18 cellular contexts compared by ENCODE assay signal in genomic region chr15:44101286-44101685, GRCh38.
DNase-seq lines count a peak whose midpoint lies in the region; FAIRE-seq and TF ChIP-seq lines count a peak whose summit lies in the region.
"Had no signal": no experiment of that assay in that cellular context is flagged by ENCODE, and none has a peak within 500 bp of the region (broad histone marks: within the 10 kb centered on the region; RNA-seq: fewer than 3 reads in every experiment).

No MANE protein-coding gene starts in this region.

- no peaks in the 10 kb centered on the region for H3K36me3 ChIP-seq in bronchial epithelial cell (ENCODE audit: control insufficient read depth, insufficient read depth, low read length)
- H3K36me3 ChIP-seq: left ventricle myocardium inferior, transverse colon had no signal

- peak; percentile 5 for DNase-seq in DMS 273 (lab: John Stamatoyannopoulos, UW; ENCODE audit: unreplicated experiment)
- DNase-seq in DMS 273 treated with DMSO at 0.1 percent for 48 hours (lab: John Stamatoyannopoulos, UW), result no peak
- DNase-seq in bronchial epithelial cell (ENCODE audit: low read depth), result peak; percentile 22
- peak; percentile 8 for DNase-seq in glomerular visceral epithelial cell (ENCODE audit: extremely low spot score)
- no peak for DNase-seq in stimulated activated naive CD4-positive, alpha-beta T cell treated with Interleukin-2 at 50 U/mL for 16 hours (lab: John Stamatoyannopoulos, UW)
- no peak for DNase-seq in ureter (ENCODE audit: low spot score)
- DNase-seq in stimulated activated CD4-positive, alpha-beta T cell treated with anti-CD3 and anti-CD28 coated beads, Interleukin-15, amount 100 ng/mL, for 24 hours, result no peak
- DNase-seq: activated T-cell treated with anti-CD3 and anti-CD28 coated beads, Interleukin-2, amount 50 U/mL, for 72 hours; left ventricle myocardium inferior; NCI-H1417; NCI-H510A; Right ventricle myocardium superior; small intestine; stimulated activated CD4-positive, alpha-beta T cell treated with anti-CD3 and anti-CD28 coated beads, Interleukin-2, amount 100 ng/mL, for 48 hours; transverse colon had no signal

- H3K4me3 ChIP-seq in bronchial epithelial cell (ENCODE audit: low read depth, low read length), result no peak overlapping the region
- H3K4me3 ChIP-seq: left ventricle myocardium inferior, transverse colon had no signal

- no peak for TF ChIP-seq CTCF in bronchial epithelial cell (IDR thresholded peaks at IDR 0.05; ENCODE audit: insufficient read depth, low read length, severe bottlenecking)

- H3K27ac ChIP-seq in temporal lobe (ENCODE audit: low read depth, low read length), result peak overlapping the region; percentile 95
- H3K27ac ChIP-seq: 22Rv1, transverse colon had no signal

- no peak for FAIRE-seq in bronchial epithelial cell (lab: Jason Lieb, UNC)
- FAIRE-seq: small intestine, TTC549 had no signal

- H3K27me3 ChIP-seq in bronchial epithelial cell (ENCODE audit: control insufficient read depth, insufficient read depth, low read length), result no peaks in the 10 kb centered on the region
- H3K27me3 ChIP-seq: transverse colon had no signal

Comparison
In these comparisons a context has a peak if more than half of its experiments do, and no peak if none do; other contexts are left out.
1. DNase-seq: peak in DMS 273 (single experiment), bronchial epithelial cell (single experiment) and glomerular visceral epithelial cell (single experiment); none in DMS 273 treated with DMSO at 0.1 percent for 48 hours (single experiment), stimulated activated naive CD4-positive, alpha-beta T cell treated with Interleukin-2 at 50 U/mL for 16 hours (single experiment), ureter (single experiment) and stimulated activated CD4-positive, alpha-beta T cell treated with anti-CD3 and anti-CD28 coated beads, Interleukin-15, amount 100 ng/mL, for 24 hours (single experiment).